In the genomic region with DNA sequence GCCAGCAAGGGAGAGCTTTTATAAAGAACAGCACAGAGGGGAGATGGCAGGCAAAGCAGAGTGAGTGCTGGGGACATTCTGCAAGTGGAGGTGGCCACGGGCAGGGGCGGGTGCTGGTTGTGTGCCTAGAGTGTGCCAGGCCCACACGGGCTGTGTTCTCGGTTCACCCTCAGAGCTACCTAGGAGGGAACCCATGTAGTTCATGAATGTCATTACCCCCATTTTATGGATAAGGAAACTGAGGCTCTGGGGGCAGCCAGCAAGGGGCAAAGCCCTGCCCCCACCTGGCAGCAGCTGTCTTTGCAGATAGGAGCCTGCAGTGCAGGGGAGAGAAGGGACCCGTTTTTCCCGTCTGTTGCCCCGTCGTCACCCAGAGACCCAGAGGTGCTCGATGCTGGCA, we compare ENCODE assay signal across 1 cellular context.
TF ChIP-seq lines count a peak whose summit lies in the region.

No MANE protein-coding gene starts in this region.

TF ChIP-seq in K562, 482 proteins besides CTCF, POLR2A, EP300 and RAD21:
- TF ChIP-seq RBM25 (IDR thresholded peaks at IDR 0.05; ENCODE audit: low read depth, low read length, severe bottlenecking) (peak; percentile 68), ADNP (tag; IDR thresholded peaks at IDR 0.05) (0 out of 2 replicates have a peak, but pooled peaks have one; percentile 20), BRCA1 (IDR thresholded peaks at IDR 0.05) (no peak), BRCA1 (CRISPR knock-in tag; IDR thresholded peaks at IDR 0.05) (no peak), MITF (IDR thresholded peaks at IDR 0.05) (no peak), ZNF75A (CRISPR knock-in tag; IDR thresholded peaks at IDR 0.05) (no peak), PYGO2 (tag; IDR thresholded peaks at IDR 0.05) (no peak), BCOR (IDR thresholded peaks at IDR 0.05) (peak; percentile 79), POLR2AphosphoS5 (IDR thresholded peaks at IDR 0.05; ENCODE audit: control insufficient read depth, insufficient read depth, low read depth, low read length) (no peak), NRF1 (conservative IDR thresholded peaks at IDR 0.05 in 1 of 2, IDR thresholded peaks at IDR 0.05 in 1 of 2) (no peak), KDM1A (IDR thresholded peaks at IDR 0.05) (peak in 1 of 2 experiments; percentile 51; a peak in 2 of 4 replicates), FOS (IDR thresholded peaks at IDR 0.05; ENCODE audit: extremely low read depth, insufficient read length) (no peak), SMARCB1 (IDR thresholded peaks at IDR 0.05; ENCODE audit: insufficient read length, low read depth) (no peak), NBN (IDR thresholded peaks at IDR 0.05; ENCODE audit: low read depth) (no peak), E4F1 (CRISPR knock-in tag; IDR thresholded peaks at IDR 0.05; ENCODE audit: borderline replicate concordance) (no peak), EZH2 (IDR thresholded peaks at IDR 0.05; ENCODE audit: borderline replicate concordance, low read depth, low read length) (no peak), ESRRA (IDR thresholded peaks at IDR 0.05; ENCODE audit: borderline replicate concordance, low read depth) (peak; percentile 49; the same call in 1 of the 2 replicates)
